In genomic region chr17:7834891-7835817, GRCh38 we compare ENCODE assay signal across 8 cellular contexts. TPM values are rescaled to one million over a fixed set of nuclear protein-coding genes. Genes with fewer than 3 reads are reported as not detected.
DNase-seq lines count a peak whose midpoint lies in the region; ATAC-seq, FAIRE-seq and TF ChIP-seq lines count a peak whose summit lies in the region.

No MANE protein-coding gene starts in this region.

- no peak for FAIRE-seq in urothelium cell line (lab: Jason Lieb, UNC)

- no peaks in the 10 kb centered on the region for H3K36me3 ChIP-seq in ascending aorta
- H3K36me3 ChIP-seq in psoas muscle (ENCODE audit: insufficient read depth in 1 of 2, low read depth in 1 of 2), result peaks cover 0 to 4% of the 10 kb centered on the region in 2 donors

- TF ChIP-seq CTCF in GM12875 (IDR thresholded peaks at IDR 0.05; ENCODE audit: borderline replicate concordance, insufficient read depth, low read depth, low read length), result peak; percentile 91
- peak; percentile 82 to 94 (median 85) for TF ChIP-seq CTCF in ascending aorta (IDR thresholded peaks at IDR 0.05)
- peak; percentile 69 for TF ChIP-seq CTCF in psoas muscle (IDR thresholded peaks at IDR 0.05)

- H3K9me3 ChIP-seq in ascending aorta (no peaks in the 10 kb centered on the region), right cardiac atrium (ENCODE audit: control insufficient read depth, low read length) (no peaks in the 10 kb centered on the region), psoas muscle (no peaks in the 10 kb centered on the region)

- ATAC-seq in HG02970 (IDR thresholded peaks at IDR 0.05; ENCODE audit: low FRiP score, unreplicated experiment), result peak; percentile 51
- peak; percentile 81 to 83 for ATAC-seq in right cardiac atrium
- ATAC-seq in psoas muscle, result peak; percentile 79 to 83 (median 81)

- H3K4me3 ChIP-seq in GM12875 (ENCODE audit: low read depth, low read length) (peak overlapping the region; percentile 68), ascending aorta (peak overlapping the region; percentile 68 to 80), right cardiac atrium (ENCODE audit: low read length) (peak overlapping the region; percentile 94), psoas muscle (peak overlapping the region; percentile 85)

- intact Hi-C loops in ascending aorta (cut with DNase I), result loop anchor here (1.0 to 10.0 kb wide), 6 partner anchors 9 to 620 kb away; partner anchors contain the start of genes ACADVL, DLG4, NAA38 and TP53
- intact Hi-C loops in right cardiac atrium (cut with DNase I), result loop anchor here in 1 of 4 donors (2.0 kb wide), 1 partner anchor 22 kb away; the partner anchor contains the start of gene NAA38
- intact Hi-C loops in psoas muscle (cut with DNase I), result loop anchor here in 1 of 2 donors (2.0 kb wide), 1 partner anchor 16 kb away; no protein-coding TSS in a partner anchor

- WGBS in right cardiac atrium, result under 1% methylated on average over 75 of the region's 75 CpGs
- WGBS in psoas muscle, 3 donors, result 0 to 1% (median 1%) methylated on average over 46 to 75 of the region's 75 CpGs

- peak; percentile 84 for DNase-seq in NCI-H2029 (lab: John Stamatoyannopoulos, UW)
- DNase-seq in T-helper 22 cell (ENCODE audit: low read depth), result peak; percentile 96
- DNase-seq in ascending aorta (ENCODE audit: low spot score in 2 of 2), result peak; percentile 93 to 99
- peak; percentile 97 to 99 (median 99) for DNase-seq in right cardiac atrium
- DNase-seq in psoas muscle, result peak; percentile 98
- peak; percentile 92 for DNase-seq in urothelium cell line (ENCODE audit: low spot score)

- H3K27me3 ChIP-seq in ascending aorta (no peaks in the 10 kb centered on the region), right cardiac atrium (ENCODE audit: control insufficient read depth, insufficient read depth) (no peaks in the 10 kb centered on the region), psoas muscle (ENCODE audit: insufficient read depth in 3 of 3, low read length in 2 of 3) (no peaks in the 10 kb centered on the region)

- peak overlapping the region; percentile 91 to 98 for H3K27ac ChIP-seq in ascending aorta
- peak overlapping the region; percentile 100 for H3K27ac ChIP-seq in right cardiac atrium (ENCODE audit: low read length)
- peak overlapping the region; percentile 96 for H3K27ac ChIP-seq in psoas muscle

- H3K4me1 ChIP-seq in ascending aorta (peaks cover 8 to 29% of the 10 kb centered on the region in 2 donors), right cardiac atrium (ENCODE audit: control insufficient read depth, insufficient read depth, low read length) (peaks cover 7% of the 10 kb centered on the region), psoas muscle (peaks cover 27% of the 10 kb centered on the region)

RNA-seq across cellular contexts. Expression of gene KDM6B, which starts 1.1 kb away (rescaled TPM):
- total RNA-seq in ascending aorta (20.0 TPM), right cardiac atrium (10 to 100 TPM; 25.7 to 28.1 (median 27.5) TPM), psoas muscle (10 to 100 TPM; 11.8 to 26.0 (median 17.9) TPM)
- polyA plus RNA-seq in right cardiac atrium (18.6 TPM), psoas muscle (10 to 100 TPM in 1 of 3 donors, 1 to 10 TPM in 2; 2.8 to 16.6 (median 6.3) TPM)

RNA-seq across cellular contexts. Expression of gene TMEM88, which starts 19.7 kb away (rescaled TPM):
- total RNA-seq in ascending aorta (223 TPM), right cardiac atrium (10 to 100 TPM in 3 of 4 donors, 1 to 10 TPM in 1; 9.0 to 24.6 (median 16.3) TPM), psoas muscle (10 to 100 TPM; 16.3 to 31.3 (median 19.0) TPM)
- polyA plus RNA-seq in right cardiac atrium (74.5 TPM), psoas muscle (10 to 100 TPM; 24.0 to 57.4 (median 42.6) TPM)

RNA-seq across cellular contexts. Expression of gene NAA38, which starts 22.2 kb away (rescaled TPM):
- total RNA-seq in ascending aorta (59.0 TPM), right cardiac atrium (100 to 1,000 TPM in 1 of 4 donors, 10 to 100 TPM in 3; 59.9 to 103 (median 95.6) TPM), psoas muscle (10 to 100 TPM; 60.8 to 95.4 (median 73.3) TPM)
- polyA plus RNA-seq in right cardiac atrium (160 TPM), psoas muscle (100 to 1,000 TPM; 104 to 148 (median 109) TPM)

RNA-seq across cellular contexts. Expression of gene CYB5D1, which starts 22.6 kb away (rescaled TPM):
- total RNA-seq in ascending aorta, result 0.21 TPM
- 10 to 100 TPM; 12.6 to 16.2 (median 15.4) TPM for total RNA-seq in right cardiac atrium
- 12.1 TPM for polyA plus RNA-seq in right cardiac atrium
- 10 to 100 TPM in 2 of 4 donors, 1 to 10 TPM in 2; 9.9 to 11.9 (median 10.2) TPM for total RNA-seq in psoas muscle
- 10 to 100 TPM in 2 of 3 donors, 1 to 10 TPM in 1; 7.1 to 31.7 (median 10.4) TPM for polyA plus RNA-seq in psoas muscle

RNA-seq across cellular contexts. Expression of gene CHD3, which starts 53.4 kb away (rescaled TPM):
- 102 TPM for total RNA-seq in ascending aorta
- total RNA-seq in right cardiac atrium, result 10 to 100 TPM; 31.2 to 38.8 (median 35.0) TPM
- polyA plus RNA-seq in right cardiac atrium, result 45.3 TPM
- total RNA-seq in psoas muscle, result 10 to 100 TPM in 1 of 4 donors, 1 to 10 TPM in 3; 5.8 to 13.1 (median 7.5) TPM
- 1 to 10 TPM; 3.3 to 6.9 (median 6.8) TPM for polyA plus RNA-seq in psoas muscle

Comparison
In these comparisons a context has a peak if more than half of its experiments do, and no peak if none do; other contexts are left out.
1. Peak in every context shown above with its lines: DNase-seq, ATAC-seq, H3K4me3 ChIP-seq and H3K27ac ChIP-seq.